Comparison of ENCODE assay signal across 29 cellular contexts in genomic region chr16:48897698-48898205, GRCh38.
"Had no signal": no experiment of that assay in that cellular context is flagged by ENCODE, and none has a peak within 500 bp of the region (broad histone marks: within the 10 kb centered on the region; RNA-seq: fewer than 3 reads in every experiment).

No MANE protein-coding gene starts in this region.

- H3K4me1 ChIP-seq: esophagus muscularis mucosa, foreskin keratinocyte, gastrocnemius medialis, heart left ventricle had no signal

- H3K9me3 ChIP-seq: esophagus muscularis mucosa, gastrocnemius medialis, heart left ventricle had no signal

- H3K4me3 ChIP-seq: esophagus muscularis mucosa, gastrocnemius medialis, heart left ventricle had no signal

- H3K36me3 ChIP-seq: brain microvascular endothelial cell, esophagus muscularis mucosa, gastrocnemius medialis, heart left ventricle had no signal

- H3K27ac ChIP-seq: brain microvascular endothelial cell, esophagus muscularis mucosa, foreskin keratinocyte, gastrocnemius medialis, heart left ventricle had no signal

- H3K27me3 ChIP-seq: brain microvascular endothelial cell had no signal

- FAIRE-seq: astrocyte had no signal

- DNase-seq: activated CD4-positive, alpha-beta T cell treated with anti-CD3 and anti-CD28 coated beads for 4 hours; activated CD4-positive, alpha-beta T cell treated with anti-CD3 and anti-CD28 coated beads, Interleukin-2, amount 10 ng/mL, durations not matched to agents 7 days and 5 days; activated CD4-positive, alpha-beta T cell treated with anti-CD3 and anti-CD28 coated beads, Interleukin-2, amount 50 U/mL, for 4 hours; activated CD4-positive, CD25-positive, alpha-beta regulatory T cell; activated CD4-positive, CD25-positive, alpha-beta regulatory T cell treated with anti-CD3 and anti-CD28 coated beads, Interleukin-2, amount 50 U/mL, for 72 hours; activated CD8-positive, alpha-beta memory T cell treated with anti-CD3 and anti-CD28 coated beads for 24 hours; activated CD8-positive, alpha-beta T cell treated with anti-CD3 and anti-CD28 coated beads for 36 hours; activated effector memory CD4-positive, alpha-beta T cell treated with Interleukin-2 at 50 U/mL for 16 hours; activated gamma-delta T cell treated with Interleukin-2 at 50 U/mL for 16 hours; activated naive CD4-positive, alpha-beta T cell treated with anti-CD3 and anti-CD28 coated beads, Interleukin-2, amount 50 U/mL, for 16 hours; activated naive CD4-positive, alpha-beta T cell treated with Interleukin-2 at 50 U/mL for 16 hours; activated T-cell treated with anti-CD3 and anti-CD28 coated beads, Interleukin-2, amount 50 U/mL, for 4 hours; amniotic stem cell; anterior cingulate cortex; brain microvascular endothelial cell; central memory CD4-positive, alpha-beta T cell; cortex of kidney; dermis blood vessel endothelial cell; effector CD4-positive, alpha-beta T cell; effector memory CD8-positive, alpha-beta T cell; erythroblast; foreskin keratinocyte; gastrocnemius medialis; glutamatergic neuron; heart left ventricle; T-helper 2 cell had no signal

- ATAC-seq: activated CD8-positive, alpha-beta T cell treated with anti-CD3 and anti-CD28 coated beads for 36 hours; activated T-cell treated with anti-CD3 and anti-CD28 coated beads, Interleukin-2, amount 50 U/mL, for 4 hours; activated T-helper 17 cell treated with anti-CD3 and anti-CD28 coated beads, Interleukin-2, amount 50 U/mL, for 72 hours; effector memory CD8-positive, alpha-beta T cell; foreskin keratinocyte; gastrocnemius medialis; heart left ventricle had no signal
